ENCODE assay signal across 13 cellular contexts in genomic region chr2:134707330-134707676, GRCh38.
"Had no signal": no experiment of that assay in that cellular context is flagged by ENCODE, and none has a peak within 500 bp of the region (broad histone marks: within the 10 kb centered on the region; RNA-seq: fewer than 3 reads in every experiment).

No MANE protein-coding gene starts in this region.

- H3K27ac ChIP-seq: adrenal gland, left lung, parathyroid adenoma, thoracic aorta, VCaP had no signal

- H3K27me3 ChIP-seq: adrenal gland had no signal

- H3K4me1 ChIP-seq: parathyroid adenoma had no signal

- H3K4me3 ChIP-seq: adrenal gland, left lung had no signal

- H3K27ac Mint-ChIP-seq: activated naive CD4-positive, alpha-beta T cell treated with anti-CD3 and anti-CD28 coated beads, Interleukin-2, amount 50 U/mL, for 24 hours had no signal

- H3K9me3 Mint-ChIP-seq: activated naive CD4-positive, alpha-beta T cell treated with anti-CD3 and anti-CD28 coated beads, Interleukin-2, amount 50 U/mL, for 24 hours; neural crest cell had no signal

- H3K9ac ChIP-seq: parathyroid adenoma had no signal

- DNase-seq: activated CD4-positive, alpha-beta T cell treated with anti-CD3 and anti-CD28 coated beads for 1 hour; activated CD4-positive, alpha-beta T cell treated with anti-CD3 and anti-CD28 coated beads, Interleukin-2, amount 50 U/mL, for 4 hours; activated effector memory CD4-positive, alpha-beta T cell treated with anti-CD3 and anti-CD28 coated beads, Interleukin-2, amount 50 U/mL, for 16 hours; adrenal gland; kidney; left lung; stimulated activated CD4-positive, alpha-beta T cell treated with anti-CD3 and anti-CD28 coated beads, Interleukin-1b, Interleukin-23, amount 100 ng/mL, for 48 hours; T-helper 1 cell had no signal

- H3K4me3 Mint-ChIP-seq: neural crest cell had no signal

- H3K9me3 ChIP-seq: adrenal gland, left lung, thoracic aorta had no signal

- H3K36me3 Mint-ChIP-seq: activated naive CD4-positive, alpha-beta T cell treated with anti-CD3 and anti-CD28 coated beads, Interleukin-2, amount 50 U/mL, for 24 hours had no signal

- H3K36me3 ChIP-seq: adrenal gland, left lung, thoracic aorta had no signal

- ATAC-seq: left lung had no signal
